ENCODE assay signal across 8 cellular contexts in genomic region chr17:50274142-50274944, GRCh38. TPM values are rescaled to one million over a fixed set of nuclear protein-coding genes. Genes with fewer than 3 reads are reported as not detected.
DNase-seq lines count a peak whose midpoint lies in the region; ATAC-seq and TF ChIP-seq lines count a peak whose summit lies in the region.

Gene TMEM92, plus strand, starts transcription at chr17:50274466. Its CDS starts 36 bp downstream, at chr17:50274502.

- intact Hi-C loops in A673 (cut with micrococcal nuclease; ENCODE audit: unreplicated experiment) = no loop called here

- DNase-seq in A673 (ENCODE audit: low spot score) (peak; percentile 65), H7 (peak; percentile 97), astrocyte of the hippocampus (ENCODE audit: low read depth, low spot score) (peak; percentile 53), NCI-H1417 treated with DMSO at 0.1 percent for 48 hours (lab: John Stamatoyannopoulos, UW) (no peak), NCI-H2107 treated with DMSO at 0.1 percent for 48 hours (lab: John Stamatoyannopoulos, UW; ENCODE audit: unreplicated experiment) (no peak)

- 22% methylated on average over 24 of the region's 24 CpGs for WGBS in liver

- peak in 1 of 2 donors; percentile 47 for TF ChIP-seq RAD21 in liver (IDR thresholded peaks at IDR 0.05)

- H3K9me3 ChIP-seq in A673 (ENCODE audit: low read depth, low read length, poor library complexity, severe bottlenecking) = no peaks in the 10 kb centered on the region
- no peaks in the 10 kb centered on the region for H3K9me3 ChIP-seq in liver (ENCODE audit: control insufficient read depth in 4 of 4, low read length in 3 of 4)

- H3K4me3 ChIP-seq in A673 (ENCODE audit: low read depth, low read length, poor library complexity, severe bottlenecking) (peak within 1 kb of the TSS; percentile 50), H7 (ENCODE audit: insufficient read depth, low read depth, low read length) (peak within 1 kb of the TSS; percentile 52), liver (ENCODE audit: low read depth in 1 of 3, low read length in 3 of 3) (peak within 1 kb of the TSS in 2 of 3 donors; percentile 54 to 65)

- H3K27me3 ChIP-seq in A673 (replicated peaks; ENCODE audit: insufficient read depth, low read depth, low read length, poor library complexity) (no peaks in the 10 kb centered on the region), H7 (ENCODE audit: control insufficient read depth, insufficient read depth, low read length) (no peaks in the 10 kb centered on the region; the same call in 1 of the 2 replicates), liver (ENCODE audit: control insufficient read depth in 4 of 4, insufficient read depth in 4 of 4, low read length in 3 of 4) (peaks cover 0 to 1% (median 0%) of the 10 kb centered on the region in 4 donors)

- no TSS peak for BruUV-seq in A673 (replicated peaks; lab: Mats Ljungman, UMichigan)

- peak within 1 kb of the TSS; percentile 38 to 39 for H3K9ac ChIP-seq in liver (ENCODE audit: low read depth in 1 of 2, low read length in 2 of 2)

- ATAC-seq in HG03095 (IDR thresholded peaks at IDR 0.05; ENCODE audit: unreplicated experiment) (no peak), HG02642 (IDR thresholded peaks at IDR 0.05; ENCODE audit: poor library complexity, unreplicated experiment) (no peak)

- H3K36me3 ChIP-seq in A673 (ENCODE audit: insufficient read depth, low read length, poor library complexity, severe bottlenecking) = no peaks in the 10 kb centered on the region
- no peaks in the 10 kb centered on the region for H3K36me3 ChIP-seq in H7 (replicated peaks; ENCODE audit: control insufficient read depth, insufficient read depth, low read length)
- no peaks in the 10 kb centered on the region for H3K36me3 ChIP-seq in liver (ENCODE audit: control insufficient read depth in 4 of 4, insufficient read depth in 3 of 4, low read depth in 1 of 4, low read length in 3 of 4)

- POLR2A ChIA-PET in A673 (lab: Charles Lee; ENCODE audit: low non-redundant PET) = no interaction called here

- H3K27ac ChIP-seq in A673 (ENCODE audit: low read depth, low read length, poor library complexity, severe bottlenecking) (no peak within 1 kb of the TSS), liver (ENCODE audit: low read depth in 1 of 2, low read length in 2 of 2) (peak within 1 kb of the TSS in 1 of 2 donors; percentile 22)

- TF ChIP-seq CTCF in A673 (conservative IDR thresholded peaks at IDR 0.05; ENCODE audit: low read depth, low read length) (no peak), liver (IDR thresholded peaks at IDR 0.05; ENCODE audit: low read depth, low read length, missing input control) (no peak)

- CTCF ChIA-PET in A673 (lab: Charles Lee) = interaction anchor here (1.3 to 1.7 kb wide), 2 partner anchors 74 kb away, joined by 4 to 23 read pairs; partner anchors contain the start of gene COL1A1

- H3K4me1 ChIP-seq in A673 (ENCODE audit: insufficient read depth, low read length, poor library complexity, severe bottlenecking) = peaks cover 18% of the 10 kb centered on the region
- peaks cover 4 to 21% (median 13%) of the 10 kb centered on the region in 4 donors for H3K4me1 ChIP-seq in liver (ENCODE audit: control insufficient read depth in 4 of 4, insufficient read depth in 4 of 4, low read length in 3 of 4)

TF ChIP-seq in liver, 16 proteins besides CTCF, POLR2A, EP300 and RAD21:
- TF ChIP-seq HNF4A (conservative IDR thresholded peaks at IDR 0.05) (peak in 1 of 2 donors; percentile 19), SP1 (IDR thresholded peaks at IDR 0.05) (peak; percentile 34), RXRA (IDR thresholded peaks at IDR 0.05) (peak in 1 of 2 donors; percentile 41), JUND (IDR thresholded peaks at IDR 0.05) (no peak)

RNA-seq across cellular contexts. Expression of gene TMEM92, which starts in this region (rescaled TPM):
- total RNA-seq in A673 (2021) (0.19 TPM in 1 of 2 replicates, not detected in the other), liver (1 to 10 TPM in 1 of 2 donors, under 1 TPM in 1; 0.05 to 2.8 TPM)
- 7.3 and 7.5 TPM in 2 replicates for total RNA-seq in H7 (2014; rRNA removed; shearing (Covaris generic))
- polyA plus RNA-seq in liver = 10 to 100 TPM in 1 of 2 donors, 1 to 10 TPM in 1; 5.3 to 17.9 TPM

Comparison
In these comparisons a context has a peak if more than half of its experiments do, and no peak if none do; other contexts are left out.
1. Peak in DNase-seq and H3K4me3 ChIP-seq in A673; RNA of the gene not detected or under 1 TPM.
2. DNase-seq: peak in H7 (single experiment) and astrocyte of the hippocampus (single experiment); none in NCI-H1417 treated with DMSO at 0.1 percent for 48 hours (single experiment) and NCI-H2107 treated with DMSO at 0.1 percent for 48 hours (single experiment).
3. Peak in every context shown above with its lines, with median percentiles within 50 percentile points of each other: H3K4me3 ChIP-seq.